ENCODE assay signal across 11 cellular contexts in genomic region chr10:112526130-112526529, GRCh38.
A peak's percentile ranks its signal among the peaks of the same experiment; 100 is the strongest.
DNase-seq lines count a peak whose midpoint lies in the region; ATAC-seq, FAIRE-seq and TF ChIP-seq lines count a peak whose summit lies in the region.
"Had no signal": no experiment of that assay in that cellular context is flagged by ENCODE, and none has a peak within 500 bp of the region (broad histone marks: within the 10 kb centered on the region; RNA-seq: fewer than 3 reads in every experiment).

No MANE protein-coding gene starts in this region.

- H3K36me3 ChIP-seq in keratinocyte (ENCODE audit: control insufficient read depth in 2 of 2, extremely low read depth in 1 of 2, insufficient read depth in 2 of 2, low read length in 2 of 2) (no peaks in the 10 kb centered on the region), osteoblast (ENCODE audit: insufficient read depth, low read length) (no peaks in the 10 kb centered on the region)

- peak overlapping the region; percentile 10 for H3K4me2 ChIP-seq in keratinocyte (ENCODE audit: control insufficient read depth, extremely low read depth, insufficient read depth, low read depth, low read length)
- no peak overlapping the region for H3K4me2 ChIP-seq in osteoblast (ENCODE audit: insufficient read depth, low read length)

- H2AFZ ChIP-seq in keratinocyte (ENCODE audit: control insufficient read depth, low read length) (no peak overlapping the region), osteoblast (ENCODE audit: low read length) (no peak overlapping the region)

- TF ChIP-seq CTCF in keratinocyte (optimal IDR thresholded peaks at IDR 0.05 in 1 of 3, IDR thresholded peaks at IDR 0.05 in 1 of 3, conservative IDR thresholded peaks at IDR 0.05 in 1 of 3; ENCODE audit: extremely low read depth in 1 of 3, insufficient read depth in 2 of 3, low read length in 3 of 3) (no peak), osteoblast (IDR thresholded peaks at IDR 0.05; ENCODE audit: extremely low read depth, low read depth, low read length) (no peak)

- peak overlapping the region; percentile 27 for H3K27ac ChIP-seq in keratinocyte (ENCODE audit: control insufficient read depth, insufficient read depth, low read length)
- no peak overlapping the region for H3K27ac ChIP-seq in osteoblast (ENCODE audit: low read depth, low read length)

- no peak for DNase-seq in keratinocyte (ENCODE audit: low read depth, low spot score)
- DNase-seq in NCI-H1436 treated with DMSO at 0.1 percent for 48 hours (lab: John Stamatoyannopoulos, UW), result no peak
- DNase-seq in activated CD8-positive, alpha-beta memory T cell treated with anti-CD3 and anti-CD28 coated beads, Interleukin-2, amount 50 U/mL, for 4 hours, result no peak
- DNase-seq in osteoblast (ENCODE audit: insufficient read length, low spot score, missing footprints), result no peak
- DNase-seq in NCI-H1092 (lab: John Stamatoyannopoulos, UW), result no peak
- DNase-seq: NCI-H510A; right cardiac atrium; stimulated activated naive CD4-positive, alpha-beta T cell had no signal

- H3K9ac ChIP-seq in keratinocyte (ENCODE audit: control insufficient read depth, extremely low read depth, insufficient read depth, low read length), result no peak overlapping the region

- H3K27me3 ChIP-seq in keratinocyte (ENCODE audit: control insufficient read depth, extremely low read depth, insufficient read depth, low read length) (no peaks in the 10 kb centered on the region), osteoblast (ENCODE audit: insufficient read depth, low read length) (no peaks in the 10 kb centered on the region)

- H3K9me1 ChIP-seq in keratinocyte (ENCODE audit: control insufficient read depth, extremely low read depth, insufficient read depth, low read length), result no peaks in the 10 kb centered on the region

- ATAC-seq in GM18520 (IDR thresholded peaks at IDR 0.05; ENCODE audit: unreplicated experiment) (peak; percentile 89), GM21737 (IDR thresholded peaks at IDR 0.05; ENCODE audit: unreplicated experiment) (peak; percentile 61), HG03442 (IDR thresholded peaks at IDR 0.05; ENCODE audit: unreplicated experiment) (peak; percentile 96)
- ATAC-seq: right cardiac atrium had no signal

- H4K20me1 ChIP-seq in keratinocyte (ENCODE audit: control insufficient read depth, extremely low read depth, insufficient read depth, low read length) (no peaks in the 10 kb centered on the region), osteoblast (ENCODE audit: insufficient read depth, low read length) (no peaks in the 10 kb centered on the region)

- peak; percentile 34 for FAIRE-seq in keratinocyte (lab: Jason Lieb, UNC)

- H3K9me3 ChIP-seq in keratinocyte (ENCODE audit: control insufficient read depth, low read depth, low read length) (no peaks in the 10 kb centered on the region), osteoblast (ENCODE audit: low read depth, low read length) (no peaks in the 10 kb centered on the region)

- no peak overlapping the region for H3K4me3 ChIP-seq in keratinocyte (ENCODE audit: control insufficient read depth in 2 of 3, extremely low read depth in 1 of 3, insufficient read depth in 2 of 3, low read depth in 1 of 3, low read length in 3 of 3)
- H3K4me3 ChIP-seq in osteoblast (ENCODE audit: insufficient read depth, low read length), result no peak overlapping the region

- dilution Hi-C loops in keratinocyte (cut with MboI; ENCODE audit: extremely low pct_ligation_motif_present, low sequenced_read_pairs), result no loop called here

- H3K4me1 ChIP-seq in keratinocyte (ENCODE audit: control insufficient read depth, extremely low read depth, insufficient read depth, low read length) (peaks cover 16% of the 10 kb centered on the region), osteoblast (ENCODE audit: insufficient read depth, low read length) (peaks cover 11% of the 10 kb centered on the region)

- H3K79me2 ChIP-seq in keratinocyte (ENCODE audit: control insufficient read depth, insufficient read depth, low read length), result no peaks in the 10 kb centered on the region
- no peaks in the 10 kb centered on the region for H3K79me2 ChIP-seq in osteoblast (ENCODE audit: insufficient read depth, low read length)
